In the genomic region with DNA sequence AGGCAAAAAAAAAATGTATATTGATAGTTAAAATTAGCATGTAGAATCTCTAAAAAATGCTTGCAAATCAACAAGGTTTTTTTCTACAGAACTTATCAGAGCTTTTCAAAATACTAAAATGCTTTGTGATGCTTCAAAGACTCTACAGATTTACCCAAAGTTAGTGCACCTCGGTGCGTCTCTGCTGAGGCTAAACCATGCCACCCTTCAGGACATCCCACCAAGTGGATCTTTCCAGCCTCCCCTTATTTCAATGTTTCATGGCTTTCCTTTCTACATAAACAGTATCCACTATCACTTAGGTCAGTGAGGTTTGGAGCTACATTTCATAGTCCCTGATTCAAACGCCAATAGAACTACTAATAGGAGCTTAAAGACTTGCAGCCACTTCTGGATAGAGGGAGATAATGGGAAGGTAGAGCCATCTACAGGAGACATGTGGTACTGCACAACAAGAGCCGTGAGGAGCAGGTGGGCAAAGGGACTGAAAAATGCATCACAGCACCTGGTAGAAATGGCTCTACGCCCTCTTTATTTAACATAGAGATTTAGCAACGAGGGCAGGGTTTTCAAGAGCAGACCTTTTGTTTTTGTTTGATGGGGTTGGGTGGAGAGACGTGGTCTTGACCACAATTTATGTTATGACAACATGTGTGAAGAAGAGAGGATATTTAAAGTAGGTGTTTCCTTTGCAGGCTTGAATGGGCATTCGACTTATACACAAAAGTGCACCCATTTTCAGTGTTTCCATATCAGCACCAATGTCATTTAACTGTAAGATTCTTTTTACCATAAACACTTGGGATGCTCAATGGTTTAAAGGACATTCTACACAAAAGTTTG, we compare ENCODE assay signal across 7 cellular contexts. TPM values are rescaled to one million over a fixed set of nuclear protein-coding genes. Genes with fewer than 3 reads are reported as not detected.
DNase-seq lines count a peak whose midpoint lies in the region; ATAC-seq and TF ChIP-seq lines count a peak whose summit lies in the region.

No MANE protein-coding gene starts in this region.

- peak; percentile 94 for TF ChIP-seq CTCF in MM.1S (IDR thresholded peaks at IDR 0.05; ENCODE audit: low read length)
- TF ChIP-seq CTCF in SK-N-SH (IDR thresholded peaks at IDR 0.05), result peak; percentile 94
- TF ChIP-seq CTCF in lower lobe of right lung (IDR thresholded peaks at IDR 0.05), result peak; percentile 84
- TF ChIP-seq CTCF in thyroid gland (IDR thresholded peaks at IDR 0.05), result peak; percentile 72 to 87 (median 78)

- no peaks in the 10 kb centered on the region for H3K79me2 ChIP-seq in MM.1S (ENCODE audit: low read length)
- no peaks in the 10 kb centered on the region for H3K79me2 ChIP-seq in SK-N-SH (ENCODE audit: insufficient read depth)

- DNase-seq in ELF-1 (ENCODE audit: low read depth, low spot score), result peak; percentile 66
- peak; percentile 61 for DNase-seq in MM.1S
- DNase-seq in SK-N-SH, result peak; percentile 58
- peak; percentile 75 for DNase-seq in dermis blood vessel endothelial cell
- no peak for DNase-seq in lower lobe of right lung
- peak; percentile 18 to 24 for DNase-seq in thyroid gland

- TF ChIP-seq POLR2A in thyroid gland (IDR thresholded peaks at IDR 0.05), result no peak

- H3F3A ChIP-seq in MM.1S (ENCODE audit: insufficient read depth, low read length), result no peaks in the 10 kb centered on the region
- H3F3A ChIP-seq in SK-N-SH (replicated peaks; ENCODE audit: insufficient read depth), result no peaks in the 10 kb centered on the region

- peak; percentile 78 for TF ChIP-seq RAD21 in SK-N-SH (IDR thresholded peaks at IDR 0.05; ENCODE audit: low read length)

- H3K4me3 ChIP-seq in MM.1S (ENCODE audit: low read length) (no peak overlapping the region), SK-N-SH (ENCODE audit: low read depth in 2 of 2, low read length in 1 of 2) (peak overlapping the region in 1 of 2 experiments; percentile 35; a peak in 1 of 4 replicates), lower lobe of right lung (no peak overlapping the region), thyroid gland (replicated peaks in 1 of 3) (no peak overlapping the region)

- H3K9me2 ChIP-seq in MM.1S (replicated peaks; ENCODE audit: insufficient read depth, low read length), result no peaks in the 10 kb centered on the region
- no peaks in the 10 kb centered on the region for H3K9me2 ChIP-seq in SK-N-SH

- WGBS in SK-N-SH (ENCODE audit: low lambda C conversion rate), result 18% methylated on average over 8 of the region's 8 CpGs
- WGBS in thyroid gland, 2 donors, result 29 to 33% methylated on average over 8 of the region's 8 CpGs

- no peaks in the 10 kb centered on the region for H3K36me3 ChIP-seq in MM.1S (replicated peaks; ENCODE audit: insufficient read depth, low read length)
- H3K36me3 ChIP-seq in SK-N-SH (replicated peaks in 1 of 2; ENCODE audit: control insufficient read depth in 1 of 2, insufficient read depth in 2 of 2, low read length in 1 of 2), result no peaks in the 10 kb centered on the region
- no peaks in the 10 kb centered on the region for H3K36me3 ChIP-seq in lower lobe of right lung
- no peaks in the 10 kb centered on the region for H3K36me3 ChIP-seq in thyroid gland

- CTCF ChIA-PET in SK-N-SH (lab: Yijun Ruan, JAX), result interaction anchor here (0.6 to 2.4 kb wide), 36 partner anchors 8 to 993 kb away, joined by 3 to 29 read pairs (median 4); no protein-coding TSS in a partner anchor

- no peak overlapping the region for H2AFZ ChIP-seq in MM.1S (ENCODE audit: low read length)
- H2AFZ ChIP-seq in SK-N-SH (ENCODE audit: low read depth), result no peak overlapping the region

- H3K27ac ChIP-seq in MM.1S (ENCODE audit: low read length) (no peak overlapping the region), SK-N-SH (ENCODE audit: low read depth in 2 of 2, low read length in 1 of 2) (no peak overlapping the region), lower lobe of right lung (no peak overlapping the region), thyroid gland (no peak overlapping the region)

- POLR2A ChIA-PET in SK-N-SH (lab: Yijun Ruan, JAX), result no interaction called here

- intact Hi-C loops in lower lobe of right lung (cut with DNase I), result no loop called here
- intact Hi-C loops in thyroid gland (cut with DNase I), result loop anchor here (5.0 kb wide), 2 partner anchors 241 to 701 kb away; no protein-coding TSS in a partner anchor

- H3K27me3 ChIP-seq in MM.1S (replicated peaks; ENCODE audit: insufficient read depth, low read length), result no peaks in the 10 kb centered on the region
- peaks cover 23% of the 10 kb centered on the region; the same call in 1 of the 2 replicates for H3K27me3 ChIP-seq in SK-N-SH (ENCODE audit: insufficient read depth)
- no peaks in the 10 kb centered on the region for H3K27me3 ChIP-seq in lower lobe of right lung (ENCODE audit: low read depth)
- H3K27me3 ChIP-seq in thyroid gland, result no peaks in the 10 kb centered on the region

- no peak for TF ChIP-seq EP300 in SK-N-SH (IDR thresholded peaks at IDR 0.05; ENCODE audit: borderline replicate concordance in 1 of 2, low read depth in 1 of 2, low read length in 1 of 2)

- no peaks in the 10 kb centered on the region for H3K9me3 ChIP-seq in MM.1S (replicated peaks; ENCODE audit: insufficient read depth, low read length)
- no peaks in the 10 kb centered on the region for H3K9me3 ChIP-seq in SK-N-SH
- no peaks in the 10 kb centered on the region for H3K9me3 ChIP-seq in lower lobe of right lung
- H3K9me3 ChIP-seq in thyroid gland, result no peaks in the 10 kb centered on the region

- peak; percentile 77 for ATAC-seq in GM21619 (IDR thresholded peaks at IDR 0.05; ENCODE audit: unreplicated experiment)
- peak; percentile 69 to 77 for ATAC-seq in lower lobe of right lung

- H3K4me2 ChIP-seq in MM.1S (ENCODE audit: low read depth, low read length) (no peak overlapping the region), SK-N-SH (no peak overlapping the region)

- H3K9ac ChIP-seq in MM.1S (ENCODE audit: low read length), result no peak overlapping the region
- no peak overlapping the region for H3K9ac ChIP-seq in SK-N-SH

- H3K4me1 ChIP-seq in MM.1S (ENCODE audit: low read length) (0 out of 2 replicates have a peak, but pooled peaks cover 3% of the 10 kb centered on the region), SK-N-SH (ENCODE audit: control insufficient read depth in 1 of 2, insufficient read depth in 2 of 2, low read depth in 1 of 2, low read length in 1 of 2) (no peaks in the 10 kb centered on the region), lower lobe of right lung (no peaks in the 10 kb centered on the region), thyroid gland (no peaks in the 10 kb centered on the region)

- H4K20me1 ChIP-seq in MM.1S (ENCODE audit: insufficient read depth, low read length), result no peaks in the 10 kb centered on the region
- no peaks in the 10 kb centered on the region for H4K20me1 ChIP-seq in SK-N-SH (ENCODE audit: insufficient read depth)

TF ChIP-seq in SK-N-SH, 30 proteins besides CTCF, POLR2A, EP300 and RAD21:
- TF ChIP-seq ELF1 (IDR thresholded peaks at IDR 0.05) (no peak), SMC3 (IDR thresholded peaks at IDR 0.05; ENCODE audit: low read depth, low read length) (peak; percentile 49)

RNA-seq across cellular contexts. Expression of a gene that starts 56.1 kb away (rescaled TPM):
- polyA plus RNA-seq in SK-N-SH (2012; rRNA removed), result not detected in 2 replicates
- polyA plus RNA-seq in SK-N-SH (2012; cell fraction: cytosol; rRNA removed), result not detected in 2 replicates
- polyA plus RNA-seq in SK-N-SH (2012; cell fraction: nucleus; rRNA removed), result not detected in 2 replicates
- total RNA-seq in dermis blood vessel endothelial cell, result not detected in 2 replicates
- not detected for total RNA-seq in lower lobe of right lung
- not detected for total RNA-seq in thyroid gland
